Comparison of ENCODE assay signal across 12 cellular contexts in the genomic region with DNA sequence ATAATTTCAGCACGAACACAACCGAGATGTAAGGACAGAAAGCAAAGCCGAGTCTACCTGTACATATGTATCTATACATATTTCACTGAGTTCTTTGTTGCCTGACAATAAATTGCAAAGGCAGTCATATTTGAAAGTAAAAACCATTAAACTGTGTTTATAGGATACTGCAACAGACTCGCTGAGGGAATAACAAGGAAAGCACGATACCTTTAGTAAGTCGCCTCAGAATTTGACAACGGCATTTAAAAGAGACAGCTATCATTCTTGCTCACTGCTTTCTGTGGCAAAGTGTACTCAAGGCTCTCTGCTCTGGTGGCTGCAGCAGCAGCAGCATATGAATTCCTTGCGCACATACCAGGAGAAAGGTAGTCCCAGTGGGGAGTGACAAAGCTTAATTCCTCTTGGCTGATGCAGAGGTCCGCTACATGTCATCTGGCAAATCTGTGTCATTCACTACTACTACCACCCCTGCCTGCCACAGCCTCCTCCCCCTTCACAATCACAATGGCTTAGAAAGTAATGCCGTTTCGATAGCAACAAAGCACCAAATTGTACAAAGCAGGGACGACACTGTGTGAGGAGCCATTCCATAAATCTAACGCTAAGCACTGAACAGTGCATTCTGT. TPM values are rescaled to one million over a fixed set of nuclear protein-coding genes. Genes with fewer than 3 reads are reported as not detected.
DNase-seq lines count a peak whose midpoint lies in the region; ATAC-seq and TF ChIP-seq lines count a peak whose summit lies in the region.
"Had no signal": no experiment of that assay in that cellular context is flagged by ENCODE, and none has a peak within 500 bp of the region (broad histone marks: within the 10 kb centered on the region; RNA-seq: fewer than 3 reads in every experiment).

Gene GRIP1, minus strand, starts transcription at position 437 of the 629 bp plus-strand sequence. Its CDS starts 172 bp downstream, at position 265.

- H3K9me3 Mint-ChIP-seq in MCF 10A (ENCODE audit: unreplicated experiment) = no peaks in the 10 kb centered on the region
- H3K9me3 Mint-ChIP-seq: CD8-positive, alpha-beta memory T cell; stimulated activated naive CD8-positive, alpha-beta T cell treated with anti-CD3 and anti-CD28 coated beads, Interleukin-15, amount 100 ng/mL, for 72 hours had no signal

- BruUV-seq in MCF 10A (replicated peaks; lab: Mats Ljungman, UMichigan) = no TSS peak

- H3K27ac Mint-ChIP-seq in T-helper 17 cell (no peak within 1 kb of the TSS), MCF 10A (ENCODE audit: low read depth, unreplicated experiment) (no peak within 1 kb of the TSS)
- H3K27ac Mint-ChIP-seq: CD8-positive, alpha-beta memory T cell; stimulated activated naive CD8-positive, alpha-beta T cell treated with anti-CD3 and anti-CD28 coated beads, Interleukin-15, amount 100 ng/mL, for 72 hours had no signal

- POLR2A ChIA-PET in MCF 10A (lab: Yijun Ruan, JAX) = no interaction called here

- H3K4me1 ChIP-seq in neuron (ENCODE audit: insufficient read depth, low read length) = peaks cover 28% of the 10 kb centered on the region
- H3K4me1 ChIP-seq: HAP-1 had no signal

- H3K4me1 Mint-ChIP-seq in T-helper 17 cell (no peaks in the 10 kb centered on the region), MCF 10A (ENCODE audit: insufficient read depth, unreplicated experiment) (no peaks in the 10 kb centered on the region)
- H3K4me1 Mint-ChIP-seq: CD8-positive, alpha-beta memory T cell; stimulated activated naive CD8-positive, alpha-beta T cell treated with anti-CD3 and anti-CD28 coated beads, Interleukin-15, amount 100 ng/mL, for 72 hours had no signal

- H3K4me3 ChIP-seq in epithelial cell of esophagus (ENCODE audit: low read length) (no peak within 1 kb of the TSS), neuron (ENCODE audit: low read length) (peak within 1 kb of the TSS; percentile 38)
- H3K4me3 ChIP-seq: HAP-1 had no signal

- CTCF ChIA-PET in MCF 10A (lab: Yijun Ruan, JAX) = no interaction called here

- TF ChIP-seq CTCF in epithelial cell of esophagus (IDR thresholded peaks at IDR 0.05; ENCODE audit: insufficient read depth, low read depth, low read length, missing control alignments) (no peak), MCF 10A (IDR thresholded peaks at IDR 0.05; ENCODE audit: unreplicated experiment) (no peak)

- peak within 1 kb of the TSS; percentile 28 for H2AFZ ChIP-seq in neuron (ENCODE audit: low read depth, low read length)

- H3K36me3 ChIP-seq in neuron (ENCODE audit: insufficient read depth, low read length) = no peaks in the 10 kb centered on the region
- H3K36me3 ChIP-seq: HAP-1 had no signal

- intact Hi-C loops in MCF 10A (cut with micrococcal nuclease) = no loop called here

- H3K4me3 Mint-ChIP-seq in T-helper 17 cell = no peak within 1 kb of the TSS
- no peak within 1 kb of the TSS for H3K4me3 Mint-ChIP-seq in MCF 10A (ENCODE audit: unreplicated experiment)
- H3K4me3 Mint-ChIP-seq: CD8-positive, alpha-beta memory T cell; stimulated activated naive CD8-positive, alpha-beta T cell treated with anti-CD3 and anti-CD28 coated beads, Interleukin-15, amount 100 ng/mL, for 72 hours had no signal

- no peaks in the 10 kb centered on the region for H3K27me3 ChIP-seq in neuron (ENCODE audit: insufficient read depth, low read length)

- H3K9me3 ChIP-seq in neuron (ENCODE audit: low read length) = no peaks in the 10 kb centered on the region
- H3K9me3 ChIP-seq in T-helper 17 cell (ENCODE audit: control insufficient read depth, low read length, poor library complexity, severe bottlenecking) = no peaks in the 10 kb centered on the region
- H3K9me3 ChIP-seq: HAP-1 had no signal

- ATAC-seq in HG03280 (IDR thresholded peaks at IDR 0.05; ENCODE audit: unreplicated experiment) = no peak
- ATAC-seq in T-helper 17 cell = no peak
- ATAC-seq: stimulated activated naive CD8-positive, alpha-beta T cell treated with anti-CD3 and anti-CD28 coated beads, Interleukin-15, amount 100 ng/mL, for 72 hours had no signal

- peak; percentile 40 for DNase-seq in DMS153 treated with DMSO at 0.1 percent for 48 hours (lab: John Stamatoyannopoulos, UW; ENCODE audit: unreplicated experiment)
- DNase-seq in NCI-H345 (lab: John Stamatoyannopoulos, UW) = peak; percentile 72
- peak; percentile 7 for DNase-seq in epithelial cell of esophagus (ENCODE audit: low read depth)
- no peak for DNase-seq in stimulated activated CD4-positive, alpha-beta T cell treated with anti-CD3 and anti-CD28 coated beads, Interleukin-4, amount 100 ng/mL, for 4 hours
- DNase-seq in T-helper 17 cell = no peak
- no peak for DNase-seq in MCF 10A (ENCODE audit: unreplicated experiment)
- DNase-seq: activated effector memory CD4-positive, alpha-beta T cell treated with Interleukin-2 at 50 U/mL for 16 hours; CD8-positive, alpha-beta memory T cell; stimulated activated naive CD8-positive, alpha-beta T cell treated with anti-CD3 and anti-CD28 coated beads, Interleukin-15, amount 100 ng/mL, for 72 hours had no signal

- H3K27me3 Mint-ChIP-seq in T-helper 17 cell (peaks cover 48% of the 10 kb centered on the region), MCF 10A (ENCODE audit: insufficient read depth, unreplicated experiment) (peaks cover 64% of the 10 kb centered on the region)

- H3K36me3 Mint-ChIP-seq in T-helper 17 cell (ENCODE audit: low read depth) = no peaks in the 10 kb centered on the region
- no peaks in the 10 kb centered on the region for H3K36me3 Mint-ChIP-seq in MCF 10A (ENCODE audit: insufficient read depth, unreplicated experiment)
- H3K36me3 Mint-ChIP-seq: CD8-positive, alpha-beta memory T cell had no signal

RNA-seq across cellular contexts. Expression of gene GRIP1, which starts in this region (rescaled TPM):
- total RNA-seq in T-helper 17 cell (1 to 10 TPM; 2.4 to 3.7 TPM), MCF 10A (2022) (8.2 and 8.8 TPM in 2 replicates)

Comparison
In these comparisons a context has a peak if more than half of its experiments do, and no peak if none do; other contexts are left out.
1. DNase-seq: peak in DMS153 treated with DMSO at 0.1 percent for 48 hours (single experiment), NCI-H345 (single experiment) and epithelial cell of esophagus (single experiment); none in stimulated activated CD4-positive, alpha-beta T cell treated with anti-CD3 and anti-CD28 coated beads, Interleukin-4, amount 100 ng/mL, for 4 hours (0 of 2), T-helper 17 cell (0 of 3) and MCF 10A (single experiment).